ENCODE assay signal across 17 cellular contexts in the genomic region with DNA sequence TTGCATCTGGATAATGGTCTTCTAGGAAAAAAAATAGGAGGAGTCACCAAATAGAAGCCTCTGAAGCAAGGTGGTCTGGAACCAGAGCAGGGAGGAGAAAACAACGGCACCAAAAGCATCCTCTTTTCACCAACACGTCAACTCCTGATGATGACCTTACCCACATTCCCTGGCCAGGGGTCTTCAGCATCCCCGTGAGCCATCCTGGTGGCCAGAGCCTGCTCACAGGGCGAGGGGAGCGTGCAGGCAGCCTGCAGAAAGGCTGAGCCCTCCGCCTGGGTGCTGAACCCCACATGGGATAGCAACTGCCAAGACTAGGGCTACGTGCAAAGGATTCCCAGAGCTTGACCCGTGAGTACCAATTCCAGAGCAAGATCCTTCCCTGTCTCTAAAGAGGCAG.
DNase-seq lines count a peak whose midpoint lies in the region; ATAC-seq, FAIRE-seq and TF ChIP-seq lines count a peak whose summit lies in the region.
"Had no signal": no experiment of that assay in that cellular context is flagged by ENCODE, and none has a peak within 500 bp of the region (broad histone marks: within the 10 kb centered on the region; RNA-seq: fewer than 3 reads in every experiment).

No MANE protein-coding gene starts in this region.

- no peak for TF ChIP-seq CTCF in right atrium auricular region (IDR thresholded peaks at IDR 0.05)
- TF ChIP-seq CTCF in heart left ventricle (IDR thresholded peaks at IDR 0.05): no peak

- 87 to 89% (median 88%) methylated on average over 8 of the region's 8 CpGs for WGBS in heart left ventricle, 4 donors

- DNase-seq in right atrium auricular region (ENCODE audit: low spot score): peak; percentile 28
- DNase-seq in heart left ventricle: no peak
- DNase-seq in left lobe of liver (ENCODE audit: low spot score): peak; percentile 22
- DNase-seq in posterior vena cava (ENCODE audit: low spot score): peak; percentile 26
- no peak for DNase-seq in G401 (ENCODE audit: low spot score)
- DNase-seq in GM12892 (ENCODE audit: insufficient read length): no peak
- DNase-seq: ACHN; CD4-positive, alpha-beta memory T cell; MG63; NCI-H1105; NCI-H1694 treated with DMSO at 0.1 percent for 48 hours; NCI-H69; NK-92 treated with Interleukin-12 subunit alpha and Interleukin-12 subunit beta, amount 100 ng/mL, for 24 hours; OCI-M1; RPMI8226 had no signal

- intact Hi-C loops in heart left ventricle (cut with DNase I): no loop called here
- intact Hi-C loops in posterior vena cava (cut with DNase I): no loop called here

- no peak for FAIRE-seq in GM12892 (lab: Jason Lieb, UNC)
- FAIRE-seq: H54 had no signal

- H3K9me3 ChIP-seq in right atrium auricular region (no peaks in the 10 kb centered on the region), heart left ventricle (peaks cover 0 to 7% (median 0%) of the 10 kb centered on the region in 12 donors)
- H3K9me3 ChIP-seq: MG63 had no signal

- H3K4me1 ChIP-seq in right atrium auricular region: peaks cover 0 to 6% of the 10 kb centered on the region in 2 donors
- peaks cover 0 to 14% (median 4%) of the 10 kb centered on the region in 12 donors for H3K4me1 ChIP-seq in heart left ventricle

- ATAC-seq in heart left ventricle: no peak
- ATAC-seq in left lobe of liver: no peak
- no peak for ATAC-seq in HG02798 (IDR thresholded peaks at IDR 0.05; ENCODE audit: poor library complexity, unreplicated experiment)

- in situ Hi-C loops in G401 (cut with HindIII; ENCODE audit: low sequenced_read_pairs): no loop called here

- H3K4me3 ChIP-seq in right atrium auricular region (no peak overlapping the region), heart left ventricle (no peak overlapping the region)
- H3K4me3 ChIP-seq: MG63 had no signal

- H3K27me3 ChIP-seq in right atrium auricular region (no peaks in the 10 kb centered on the region), heart left ventricle (peaks cover 0 to 2% (median 0%) of the 10 kb centered on the region in 9 donors)
- H3K27me3 ChIP-seq: MG63 had no signal

- H3K36me3 ChIP-seq in right atrium auricular region: no peaks in the 10 kb centered on the region
- no peaks in the 10 kb centered on the region for H3K36me3 ChIP-seq in heart left ventricle
- H3K36me3 ChIP-seq: MG63 had no signal

- H3K27ac ChIP-seq in right atrium auricular region (no peak overlapping the region), heart left ventricle (no peak overlapping the region)

- TF ChIP-seq POLR2A in heart left ventricle (IDR thresholded peaks at IDR 0.05) (no peak), GM12892 (IDR thresholded peaks at IDR 0.05; ENCODE audit: low read depth, low read length) (no peak)

Comparison
In these comparisons a context has a peak if more than half of its experiments do, and no peak if none do; other contexts are left out.
1. DNase-seq: peak in right atrium auricular region (single experiment), left lobe of liver (single experiment) and posterior vena cava (single experiment); none in heart left ventricle (0 of 5), G401 (single experiment) and GM12892 (single experiment).